ENCODE assay signal across 8 cellular contexts in genomic region chr18:61893971-61894750, GRCh38. TPM values are rescaled to one million over a fixed set of nuclear protein-coding genes. Genes with fewer than 3 reads are reported as not detected.
DNase-seq lines count a peak whose midpoint lies in the region; ATAC-seq and TF ChIP-seq lines count a peak whose summit lies in the region.

No MANE protein-coding gene starts in this region.

- peak overlapping the region; percentile 74 for H3K4me3 ChIP-seq in CD8-positive, alpha-beta T cell (ENCODE audit: low read depth, low read length)
- H3K4me3 ChIP-seq in HL-60 (replicated peaks; ENCODE audit: insufficient read depth, low read length) (peak overlapping the region; percentile 68), neutrophil (ENCODE audit: low read depth in 1 of 2, low read length in 1 of 2) (peak overlapping the region; percentile 43 to 74)

- peak; percentile 35 to 75 (median 64) for DNase-seq in CD8-positive, alpha-beta T cell
- DNase-seq in HL-60 (ENCODE audit: low read depth in 1 of 2, low spot score in 1 of 2) (peak; percentile 17 to 47), RPMI8226 (peak; percentile 61), globus pallidus (ENCODE audit: low spot score) (peak; percentile 83), substantia nigra (lab: John Stamatoyannopoulos, UW) (peak in 48 of 49 donors; percentile 18 to 89 (median 65))
- DNase-seq in activated naive CD4-positive, alpha-beta T cell treated with Interleukin-2 at 50 U/mL for 16 hours, result peak; percentile 73

- ATAC-seq in CD8-positive, alpha-beta T cell, result peak; percentile 88
- peak; percentile 85 for ATAC-seq in GM19467 (IDR thresholded peaks at IDR 0.05; ENCODE audit: unreplicated experiment)

- intact Hi-C loops in CD8-positive, alpha-beta T cell (cut with DNase I, micrococcal nuclease), result loop anchor here in 1 of 2 experiments (2.0 kb wide), 1 partner anchor 311 kb away; no protein-coding TSS in a partner anchor

- peaks cover 3% of the 10 kb centered on the region for H3K36me3 Mint-ChIP-seq in CD8-positive, alpha-beta T cell

- no peak for TF ChIP-seq CTCF in CD8-positive, alpha-beta T cell (IDR thresholded peaks at IDR 0.05)
- TF ChIP-seq CTCF in HL-60 (IDR thresholded peaks at IDR 0.05; ENCODE audit: insufficient read depth, low read length), result no peak
- TF ChIP-seq CTCF in neutrophil (IDR thresholded peaks at IDR 0.05), result no peak

- H3K27me3 Mint-ChIP-seq in CD8-positive, alpha-beta T cell (ENCODE audit: low read depth), result peaks cover 35% of the 10 kb centered on the region

- no peak overlapping the region for H3K27ac Mint-ChIP-seq in CD8-positive, alpha-beta T cell

- no peaks in the 10 kb centered on the region for H3K27me3 ChIP-seq in CD8-positive, alpha-beta T cell (ENCODE audit: insufficient read depth, low read length)
- peaks cover 62% of the 10 kb centered on the region for H3K27me3 ChIP-seq in HL-60 (ENCODE audit: insufficient read depth, poor library complexity, severe bottlenecking)
- peaks cover 96% of the 10 kb centered on the region for H3K27me3 ChIP-seq in neutrophil

- peaks cover 13% of the 10 kb centered on the region for H3K4me1 Mint-ChIP-seq in CD8-positive, alpha-beta T cell (ENCODE audit: low read depth)

- no peaks in the 10 kb centered on the region for H3K9me3 ChIP-seq in CD8-positive, alpha-beta T cell (ENCODE audit: low read length)
- no peaks in the 10 kb centered on the region for H3K9me3 ChIP-seq in neutrophil

- POLR2A ChIA-PET in CD8-positive, alpha-beta T cell (lab: Charles Lee), result interaction anchor here (0.6 kb wide), 1 partner anchor 307 kb away, joined by 3 read pairs; no protein-coding TSS in a partner anchor

- no peaks in the 10 kb centered on the region for H3K36me3 ChIP-seq in CD8-positive, alpha-beta T cell (ENCODE audit: insufficient read depth, low read length)
- H3K36me3 ChIP-seq in neutrophil, result no peaks in the 10 kb centered on the region

- peak overlapping the region; percentile 81 for H3K4me3 Mint-ChIP-seq in CD8-positive, alpha-beta T cell

- H3K27ac ChIP-seq in CD8-positive, alpha-beta T cell (ENCODE audit: low read depth, low read length), result no peak overlapping the region
- H3K27ac ChIP-seq in HL-60 (replicated peaks) (no peak overlapping the region), neutrophil (no peak overlapping the region), substantia nigra (ENCODE audit: low read depth, low read length, poor library complexity, severe bottlenecking) (peak overlapping the region; percentile 71)

- peaks cover 9% of the 10 kb centered on the region for H3K4me1 ChIP-seq in CD8-positive, alpha-beta T cell (ENCODE audit: insufficient read depth, low read length)
- H3K4me1 ChIP-seq in neutrophil (ENCODE audit: control insufficient read depth in 1 of 2, insufficient read depth in 1 of 2, low read depth in 1 of 2, low read length in 1 of 2), result peaks cover 7 to 16% of the 10 kb centered on the region in 2 experiments

- CTCF ChIA-PET in CD8-positive, alpha-beta T cell (lab: Charles Lee), result interaction anchor here (0.7 to 1.2 kb wide), 2 partner anchors 19 to 342 kb away, joined by 3 read pairs; no protein-coding TSS in a partner anchor

- no peaks in the 10 kb centered on the region for H3K9me3 Mint-ChIP-seq in CD8-positive, alpha-beta T cell

RNA-seq across cellular contexts. Expression of gene RNF152, which starts 1.4 kb away (rescaled TPM):
- 1 to 10 TPM; 1.4 to 1.6 TPM for total RNA-seq in CD8-positive, alpha-beta T cell

Comparison
In these comparisons a context has a peak if more than half of its experiments do, and no peak if none do; other contexts are left out.
1. DNase-seq: peak in every context shown above with its lines; median percentile 83 in globus pallidus; 73 in activated naive CD4-positive, alpha-beta T cell treated with Interleukin-2 at 50 U/mL for 16 hours; 65 in substantia nigra; 64 in CD8-positive, alpha-beta T cell; 61 in RPMI8226; 32 in HL-60.